ENCODE assay signal across 1 cellular context in genomic region chr2:55054076-55054475, GRCh38.
TF ChIP-seq lines count a peak whose summit lies in the region.

No MANE protein-coding gene starts in this region.

TF ChIP-seq in GM12878, 131 proteins besides CTCF, POLR2A, EP300 and RAD21:
- TF ChIP-seq PAX5 (IDR thresholded peaks at IDR 0.05; ENCODE audit: borderline replicate concordance, low read depth, low read length), result no peak
- TF ChIP-seq ATF7 (IDR thresholded peaks at IDR 0.05; ENCODE audit: low read depth), result no peak
- no peak for TF ChIP-seq KLF5 (IDR thresholded peaks at IDR 0.05; ENCODE audit: partially characterized antibody)
- TF ChIP-seq RB1 (IDR thresholded peaks at IDR 0.05; ENCODE audit: borderline replicate concordance), result no peak
- TF ChIP-seq TCF12 (IDR thresholded peaks at IDR 0.05; ENCODE audit: low read depth, low read length), result no peak
- no peak for TF ChIP-seq ZNF24 (IDR thresholded peaks at IDR 0.05)
- no peak for TF ChIP-seq PML (IDR thresholded peaks at IDR 0.05; ENCODE audit: low read length)
